ENCODE assay signal across 19 cellular contexts in the genomic region with DNA sequence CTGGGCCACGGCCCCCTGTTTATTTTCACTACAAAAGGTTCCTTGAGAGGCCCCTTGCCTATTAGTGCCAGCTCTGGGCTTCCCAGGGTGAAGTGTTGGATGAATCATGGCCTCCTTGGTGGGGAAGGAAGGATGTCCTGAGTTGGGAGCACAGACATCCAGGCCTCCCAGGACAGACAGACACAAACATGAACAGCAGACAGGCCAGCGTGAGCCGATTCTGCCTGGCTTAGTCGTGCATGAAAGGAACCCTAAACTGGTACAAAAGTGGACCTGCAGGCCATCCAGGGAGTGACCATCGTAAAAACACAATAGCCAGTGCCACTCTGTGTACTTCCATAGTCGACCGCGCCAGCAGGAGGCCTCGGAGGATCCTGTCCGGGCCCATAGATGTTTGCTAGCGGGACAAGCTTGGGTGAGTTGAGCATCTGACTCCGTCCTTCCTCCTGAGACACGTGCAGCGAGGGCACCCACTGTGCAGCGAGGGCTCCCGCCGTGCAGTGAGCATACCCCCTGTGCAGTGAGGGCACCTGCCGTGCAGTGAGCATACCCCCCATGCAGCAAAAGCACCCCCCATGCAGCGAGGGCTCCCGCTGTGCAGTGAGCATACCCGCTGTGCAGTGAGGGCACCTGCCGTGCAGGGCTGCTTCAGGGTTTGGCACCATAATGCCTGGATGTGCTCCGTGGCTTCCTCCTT. TPM values are rescaled to one million over a fixed set of nuclear protein-coding genes. Genes with fewer than 3 reads are reported as not detected.
DNase-seq lines count a peak whose midpoint lies in the region; ATAC-seq and TF ChIP-seq lines count a peak whose summit lies in the region.
"Had no signal": no experiment of that assay in that cellular context is flagged by ENCODE, and none has a peak within 500 bp of the region (broad histone marks: within the 10 kb centered on the region; RNA-seq: fewer than 3 reads in every experiment).

No MANE protein-coding gene starts in this region.

- H3K27ac Mint-ChIP-seq in osteocyte (ENCODE audit: unreplicated experiment): peak overlapping the region; percentile 86
- H3K27ac Mint-ChIP-seq: activated CD4-positive, alpha-beta T cell treated with anti-CD3 and anti-CD28 coated beads, Interleukin-2, amount 10 ng/mL, durations not matched to agents 7 days and 5 days; activated naive CD8-positive, alpha-beta T cell treated with anti-CD3 and anti-CD28 coated beads, Interleukin-2, amount 50 U/mL, for 24 hours; nephron had no signal

- peaks cover 25 to 78% of the 10 kb centered on the region in 2 experiments for H3K36me3 ChIP-seq in HEK293 (ENCODE audit: control insufficient read depth in 2 of 2, insufficient read depth in 1 of 2, low read length in 2 of 2)

- peaks cover 13% of the 10 kb centered on the region for H3K36me3 Mint-ChIP-seq in osteocyte (ENCODE audit: unreplicated experiment)

- H3K9me3 ChIP-seq in HEK293 (ENCODE audit: control insufficient read depth, insufficient read depth, low read depth, low read length): no peaks in the 10 kb centered on the region
- H3K9me3 ChIP-seq: Caco-2, gastrocnemius medialis, psoas muscle, testis had no signal

- DNase-seq in COR-L47 (lab: John Stamatoyannopoulos, UW): peak; percentile 87
- DNase-seq in astrocyte of the spinal cord (ENCODE audit: low read depth, low spot score): peak; percentile 25
- DNase-seq in osteocyte (ENCODE audit: extremely low spot score, unreplicated experiment): no peak
- no peak for DNase-seq in inferior parietal cortex (ENCODE audit: extremely low spot score)
- no peak for DNase-seq in activated CD4-positive, CD25-positive, alpha-beta regulatory T cell treated with anti-CD3 and anti-CD28 coated beads, Interleukin-2, amount 50 U/mL, for 72 hours
- DNase-seq: activated CD4-positive, alpha-beta T cell treated with anti-CD3 and anti-CD28 coated beads, Interleukin-2, amount 10 ng/mL, durations not matched to agents 7 days and 5 days; activated CD8-positive, alpha-beta memory T cell treated with anti-CD3 and anti-CD28 coated beads, Interleukin-2, amount 50 U/mL, for 4 hours; activated naive CD8-positive, alpha-beta T cell treated with anti-CD3 and anti-CD28 coated beads, Interleukin-2, amount 50 U/mL, for 24 hours; Caco-2; erythroblast; gastrocnemius medialis; left cardiac atrium; NCI-H187; testis had no signal

- H3K9me3 Mint-ChIP-seq in osteocyte (ENCODE audit: unreplicated experiment): no peaks in the 10 kb centered on the region
- H3K9me3 Mint-ChIP-seq: activated CD4-positive, alpha-beta T cell treated with anti-CD3 and anti-CD28 coated beads, Interleukin-2, amount 10 ng/mL, durations not matched to agents 7 days and 5 days; activated naive CD8-positive, alpha-beta T cell treated with anti-CD3 and anti-CD28 coated beads, Interleukin-2, amount 50 U/mL, for 24 hours; central memory CD8-positive, alpha-beta T cell; nephron had no signal

- TF ChIP-seq CTCF in HEK293 (tag by site-specific recombination; IDR thresholded peaks at IDR 0.05) (no peak), astrocyte of the spinal cord (IDR thresholded peaks at IDR 0.05; ENCODE audit: low read depth, low read length) (no peak), osteocyte (IDR thresholded peaks at IDR 0.05) (no peak)

- CTCF ChIA-PET in HEK293 (lab: Yijun Ruan, JAX): no interaction called here

- H3K4me1 ChIP-seq in HEK293 (ENCODE audit: control insufficient read depth, insufficient read depth, low read length): no peaks in the 10 kb centered on the region
- H3K4me1 ChIP-seq: Caco-2, gastrocnemius medialis, psoas muscle, testis had no signal

- no peak overlapping the region for H3K4me3 ChIP-seq in HEK293 (ENCODE audit: low read depth, low read length)
- no peak overlapping the region for H3K4me3 ChIP-seq in astrocyte of the spinal cord (ENCODE audit: low read depth, low read length)
- H3K4me3 ChIP-seq: gastrocnemius medialis, psoas muscle, testis had no signal

- no peak overlapping the region for H3K4me3 Mint-ChIP-seq in osteocyte (ENCODE audit: unreplicated experiment)
- H3K4me3 Mint-ChIP-seq: activated CD4-positive, alpha-beta T cell treated with anti-CD3 and anti-CD28 coated beads, Interleukin-2, amount 10 ng/mL, durations not matched to agents 7 days and 5 days; activated naive CD8-positive, alpha-beta T cell treated with anti-CD3 and anti-CD28 coated beads, Interleukin-2, amount 50 U/mL, for 24 hours; central memory CD8-positive, alpha-beta T cell; nephron had no signal

- in situ Hi-C loops in astrocyte of the spinal cord (cut with HindIII; ENCODE audit: low sequenced_read_pairs): no loop called here

- no peak for ATAC-seq in GM18870 (IDR thresholded peaks at IDR 0.05; ENCODE audit: unreplicated experiment)
- ATAC-seq: activated naive CD8-positive, alpha-beta T cell treated with anti-CD3 and anti-CD28 coated beads, Interleukin-2, amount 50 U/mL, for 24 hours; gastrocnemius medialis; psoas muscle had no signal

- POLR2A ChIA-PET in HEK293 (lab: Yijun Ruan, JAX): no interaction called here

- H3K27me3 Mint-ChIP-seq in osteocyte (ENCODE audit: unreplicated experiment): no peaks in the 10 kb centered on the region
- H3K27me3 Mint-ChIP-seq: activated CD4-positive, alpha-beta T cell treated with anti-CD3 and anti-CD28 coated beads, Interleukin-2, amount 10 ng/mL, durations not matched to agents 7 days and 5 days; activated naive CD8-positive, alpha-beta T cell treated with anti-CD3 and anti-CD28 coated beads, Interleukin-2, amount 50 U/mL, for 24 hours; central memory CD8-positive, alpha-beta T cell had no signal

- H3K27ac ChIP-seq in HEK293 (ENCODE audit: extremely low read depth, low read depth, low read length): no peak overlapping the region
- H3K27ac ChIP-seq: gastrocnemius medialis, psoas muscle, testis had no signal

- H3K4me1 Mint-ChIP-seq in osteocyte (ENCODE audit: unreplicated experiment): peaks cover 56% of the 10 kb centered on the region
- H3K4me1 Mint-ChIP-seq: activated CD4-positive, alpha-beta T cell treated with anti-CD3 and anti-CD28 coated beads, Interleukin-2, amount 10 ng/mL, durations not matched to agents 7 days and 5 days; activated naive CD8-positive, alpha-beta T cell treated with anti-CD3 and anti-CD28 coated beads, Interleukin-2, amount 50 U/mL, for 24 hours; central memory CD8-positive, alpha-beta T cell had no signal

TF ChIP-seq in HEK293, 187 proteins besides CTCF, POLR2A, EP300 and RAD21:
- TF ChIP-seq ZNF549 (tag by site-specific recombination; IDR thresholded peaks at IDR 0.05): no peak
- TF ChIP-seq ZNF521 (tag by site-specific recombination; IDR thresholded peaks at IDR 0.05): no peak
- no peak for TF ChIP-seq ZNF660 (tag by site-specific recombination; IDR thresholded peaks at IDR 0.05)
- TF ChIP-seq ZIC2 (tag by site-specific recombination; IDR thresholded peaks at IDR 0.05): peak; percentile 100
- no peak for TF ChIP-seq BCL11B (tag by site-specific recombination; IDR thresholded peaks at IDR 0.05; ENCODE audit: low read depth)
- TF ChIP-seq ZNF654 (tag by site-specific recombination; IDR thresholded peaks at IDR 0.05; ENCODE audit: low read depth): no peak
- TF ChIP-seq GLIS1 (tag by site-specific recombination; IDR thresholded peaks at IDR 0.05): peak; percentile 42; the same call in 1 of the 2 replicates

RNA-seq across cellular contexts. Expression of a gene that starts 51.3 kb away (rescaled TPM):
- total RNA-seq in osteocyte: 10.9 and 12.0 TPM in 2 replicates

RNA-seq across cellular contexts. Expression of a gene that starts 51.9 kb away (rescaled TPM):
- total RNA-seq in osteocyte: 28.1 and 36.9 TPM in 2 replicates

RNA-seq across cellular contexts. Expression of a gene that starts 53.9 kb away (rescaled TPM):
- 212 and 226 TPM in 2 replicates for total RNA-seq in osteocyte

Comparison
In these comparisons a context has a peak if more than half of its experiments do, and no peak if none do; other contexts are left out.
1. DNase-seq: peak in COR-L47 (single experiment) and astrocyte of the spinal cord (single experiment); none in osteocyte (single experiment), inferior parietal cortex (single experiment) and activated CD4-positive, CD25-positive, alpha-beta regulatory T cell treated with anti-CD3 and anti-CD28 coated beads, Interleukin-2, amount 50 U/mL, for 72 hours (single experiment).